ENCODE assay signal across 12 cellular contexts in the genomic region with DNA sequence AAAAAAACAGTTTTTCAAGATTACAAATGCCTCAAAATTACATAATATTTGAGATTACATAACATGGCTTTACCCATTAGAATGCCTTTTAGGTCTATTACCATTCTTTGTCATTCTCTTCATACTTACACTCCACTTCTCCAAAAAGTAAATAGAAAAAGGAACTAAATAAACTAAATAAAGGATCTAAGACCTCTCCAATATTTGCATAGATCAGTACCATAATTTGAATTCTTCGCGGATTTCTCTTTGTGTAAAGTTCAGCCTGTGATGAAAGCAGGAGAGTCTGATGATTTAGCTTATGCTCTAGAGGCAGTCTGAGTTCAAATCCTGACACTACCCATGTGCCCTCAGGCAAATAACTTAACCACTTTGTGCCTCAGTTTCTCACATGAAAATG.
"Had no signal": no experiment of that assay in that cellular context is flagged by ENCODE, and none has a peak within 500 bp of the region (broad histone marks: within the 10 kb centered on the region; RNA-seq: fewer than 3 reads in every experiment).

No MANE protein-coding gene starts in this region.

- H3K9me3 ChIP-seq: right atrium auricular region had no signal

- H3K27ac ChIP-seq: dorsolateral prefrontal cortex, right atrium auricular region, skin epidermis had no signal

- H3K4me3 ChIP-seq: dorsolateral prefrontal cortex, right atrium auricular region, skin epidermis had no signal

- DNase-seq: activated CD4-positive, alpha-beta T cell treated with anti-CD3 and anti-CD28 coated beads for 36 hours; activated CD4-positive, alpha-beta T cell treated with anti-CD3 and anti-CD28 coated beads, Interleukin-2, amount 50 U/mL, for 48 hours; activated CD8-positive, alpha-beta memory T cell treated with anti-CD3 and anti-CD28 coated beads, Interleukin-2, amount 10 ng/mL, durations not matched to agents 7 days and 5 days; activated naive CD4-positive, alpha-beta T cell; activated naive CD8-positive, alpha-beta T cell treated with anti-CD3 and anti-CD28 coated beads, Interleukin-2, amount 10 ng/mL, durations not matched to agents 7 days and 5 days; central memory CD4-positive, alpha-beta T cell; dorsolateral prefrontal cortex; nephron progenitor cell; stimulated activated CD4-positive, alpha-beta T cell treated with anti-CD3 and anti-CD28 coated beads, Interleukin-2, amount 100 ng/mL, for 48 hours had no signal

- ATAC-seq: activated CD4-positive, alpha-beta T cell treated with anti-CD3 and anti-CD28 coated beads for 36 hours; activated CD8-positive, alpha-beta memory T cell treated with anti-CD3 and anti-CD28 coated beads, Interleukin-2, amount 10 ng/mL, durations not matched to agents 7 days and 5 days; WTC11 had no signal

- H3K27me3 ChIP-seq: dorsolateral prefrontal cortex, right atrium auricular region had no signal

- H3K36me3 ChIP-seq: right atrium auricular region had no signal
